In the genomic region with DNA sequence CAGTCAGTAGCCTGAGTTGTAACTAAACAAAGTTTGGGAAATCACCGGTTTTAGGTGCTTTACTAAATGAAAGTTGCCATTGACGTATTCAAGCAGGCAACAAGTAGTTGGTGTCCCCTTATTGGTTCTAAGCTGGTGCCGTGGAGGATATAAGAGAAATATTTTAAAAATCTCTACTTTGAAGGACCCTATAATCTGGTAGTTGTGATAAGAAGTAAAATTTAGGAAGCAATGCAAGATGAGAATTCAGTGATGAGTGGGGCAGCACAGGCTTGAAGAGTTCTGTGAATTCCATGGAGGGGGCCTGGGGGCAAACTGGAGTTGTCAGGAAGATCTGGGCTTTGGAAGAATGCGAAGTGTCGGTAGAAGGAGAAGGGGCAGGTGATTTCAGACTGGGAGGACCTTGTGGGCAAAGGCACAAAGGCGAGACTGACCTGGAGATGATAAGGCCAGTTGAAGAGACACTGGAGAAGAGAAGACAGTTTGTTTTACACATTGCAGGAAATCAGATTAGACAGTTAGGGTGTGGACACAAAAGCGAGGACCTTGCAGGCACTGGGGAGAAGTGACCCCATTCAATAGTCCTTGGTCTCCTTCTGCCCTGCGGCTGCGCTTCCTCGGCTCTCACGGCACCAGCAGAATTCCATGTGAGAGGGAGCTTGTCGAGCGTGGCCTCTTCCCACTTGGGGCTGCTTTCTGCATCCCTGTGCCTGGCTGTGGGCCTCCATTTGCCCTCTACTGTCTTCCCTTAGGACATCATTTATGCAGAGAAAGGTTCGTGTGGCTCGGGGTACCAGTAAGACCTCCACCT, we compare ENCODE assay signal across 1 cellular context.
TF ChIP-seq lines count a peak whose summit lies in the region.

No MANE protein-coding gene starts in this region.

TF ChIP-seq in H1, 55 proteins besides CTCF, POLR2A, EP300 and RAD21:
- no peak for TF ChIP-seq CEBPB (IDR thresholded peaks at IDR 0.05; ENCODE audit: low read depth, low read length)
- no peak for TF ChIP-seq POU5F1 (IDR thresholded peaks at IDR 0.05; ENCODE audit: low read depth, low read length)
- TF ChIP-seq RFX5 (IDR thresholded peaks at IDR 0.05; ENCODE audit: borderline replicate concordance, low read depth, low read length), result no peak
- no peak for TF ChIP-seq CREB1 (IDR thresholded peaks at IDR 0.05)
- no peak for TF ChIP-seq TEAD4 (IDR thresholded peaks at IDR 0.05; ENCODE audit: low read depth, low read length)
- no peak for TF ChIP-seq FOSL1 (IDR thresholded peaks at IDR 0.05; ENCODE audit: insufficient read depth, low read depth, low read length)
- TF ChIP-seq SP1 (IDR thresholded peaks at IDR 0.05; ENCODE audit: low read depth, low read length), result no peak
- TF ChIP-seq CHD2 (IDR thresholded peaks at IDR 0.05; ENCODE audit: low read length), result no peak
